Comparison of ENCODE assay signal across 8 cellular contexts in the genomic region with DNA sequence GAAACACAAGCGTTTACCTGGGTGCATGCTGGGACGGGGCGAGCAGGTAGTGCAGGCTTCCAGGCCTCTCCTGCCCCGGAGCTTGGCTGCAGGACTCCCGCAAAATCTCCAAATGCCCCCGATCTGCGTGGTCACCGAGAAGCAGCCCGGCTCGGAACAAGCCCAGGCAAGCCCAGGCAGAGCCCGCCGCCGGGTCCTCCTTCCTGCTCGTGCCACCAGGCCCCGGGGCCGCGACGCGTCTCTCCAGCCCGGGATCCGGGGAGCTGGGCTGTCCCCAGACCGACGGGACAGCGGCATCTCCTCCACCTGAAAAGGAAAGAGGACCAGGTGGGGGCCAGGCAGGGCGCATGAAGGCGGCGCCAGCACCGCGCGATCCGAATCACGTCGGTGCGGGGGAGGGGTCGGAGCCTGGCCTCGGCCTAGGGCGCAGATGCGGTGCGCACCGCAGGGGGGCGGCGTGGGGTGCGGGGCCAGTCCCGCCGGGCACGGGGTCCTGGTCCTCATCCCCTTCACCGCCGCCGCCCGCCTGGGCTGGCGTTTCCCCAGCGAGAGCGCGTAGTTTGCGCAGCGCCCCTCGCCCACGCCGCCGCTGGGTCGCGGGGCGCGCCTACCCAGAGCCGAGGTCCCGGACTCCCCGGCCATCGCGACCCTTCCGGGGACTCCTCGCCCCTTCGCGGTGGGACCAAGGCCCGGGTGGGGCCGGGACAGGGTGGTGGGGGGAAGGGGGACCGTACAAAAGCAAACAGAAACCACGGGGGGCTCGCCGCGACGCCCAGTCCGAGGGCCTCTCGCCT.
DNase-seq lines count a peak whose midpoint lies in the region; ATAC-seq and TF ChIP-seq lines count a peak whose summit lies in the region.

No MANE protein-coding gene starts in this region.

- DNase-seq in ACHN (peak; percentile 52), MM.1S (peak; percentile 48), cardiac fibroblast (ENCODE audit: low read depth in 2 of 2) (peak; percentile 54 to 64), left kidney (ENCODE audit: low read depth, low spot score) (peak; percentile 63)

- H4K20me1 ChIP-seq in MM.1S (ENCODE audit: insufficient read depth, low read length), result no peaks in the 10 kb centered on the region

- H3K79me2 ChIP-seq in MM.1S (ENCODE audit: low read length), result peaks cover 11% of the 10 kb centered on the region; the same call in 1 of the 2 replicates

- H3K4me2 ChIP-seq in MM.1S (ENCODE audit: low read depth, low read length), result peak overlapping the region; percentile 80

- H3K27me3 ChIP-seq in MM.1S (replicated peaks; ENCODE audit: insufficient read depth, low read length) (no peaks in the 10 kb centered on the region), subcutaneous abdominal adipose tissue (ENCODE audit: control insufficient read depth in 5 of 5, insufficient read depth in 4 of 5, low read length in 5 of 5) (peaks cover 0 to 6% (median 2%) of the 10 kb centered on the region in 5 donors)

- TF ChIP-seq CTCF in MM.1S (IDR thresholded peaks at IDR 0.05; ENCODE audit: low read length) (peak; percentile 16; the same call in 1 of the 2 replicates), cardiac fibroblast (IDR thresholded peaks at IDR 0.05; ENCODE audit: low read depth, low read length) (no peak)

- H3K4me3 ChIP-seq in MM.1S (ENCODE audit: low read length) (peak overlapping the region; percentile 66), cardiac fibroblast (replicated peaks in 1 of 2; ENCODE audit: low read depth in 2 of 2, low read length in 2 of 2) (peak overlapping the region; percentile 80 to 91), subcutaneous abdominal adipose tissue (ENCODE audit: low read depth in 1 of 5, low read length in 5 of 5) (peak overlapping the region; percentile 75 to 83 (median 79))

- H3K27ac ChIP-seq in MM.1S (ENCODE audit: low read length), result peak overlapping the region; percentile 6; the same call in 1 of the 2 replicates
- peak overlapping the region; percentile 24 for H3K27ac ChIP-seq in subcutaneous abdominal adipose tissue (ENCODE audit: low read depth, low read length)

- H3F3A ChIP-seq in MM.1S (ENCODE audit: insufficient read depth, low read length), result no peaks in the 10 kb centered on the region

- H3K9me3 ChIP-seq in MM.1S (replicated peaks; ENCODE audit: insufficient read depth, low read length) (no peaks in the 10 kb centered on the region), subcutaneous abdominal adipose tissue (ENCODE audit: control insufficient read depth in 5 of 5, low read length in 5 of 5) (no peaks in the 10 kb centered on the region)

- no peaks in the 10 kb centered on the region for H3K36me3 ChIP-seq in MM.1S (replicated peaks; ENCODE audit: insufficient read depth, low read length)
- no peaks in the 10 kb centered on the region for H3K36me3 ChIP-seq in subcutaneous abdominal adipose tissue (ENCODE audit: control insufficient read depth in 5 of 5, insufficient read depth in 5 of 5, low read length in 5 of 5)

- ATAC-seq in GM18498 (IDR thresholded peaks at IDR 0.05; ENCODE audit: unreplicated experiment) (peak; percentile 53), HG03039 (IDR thresholded peaks at IDR 0.05; ENCODE audit: unreplicated experiment) (no peak), GM18519 (IDR thresholded peaks at IDR 0.05; ENCODE audit: low FRiP score, unreplicated experiment) (no peak)

- in situ Hi-C loops in ACHN (cut with HindIII; ENCODE audit: low pct_ligation_motif_present, low pct_unique_long_range_greater_than_20kb, low sequenced_read_pairs), result no loop called here

- H2AFZ ChIP-seq in MM.1S (ENCODE audit: low read length), result peak overlapping the region; percentile 82

- peak overlapping the region; percentile 49 for H3K9ac ChIP-seq in MM.1S (ENCODE audit: low read length)
- H3K9ac ChIP-seq in subcutaneous abdominal adipose tissue (ENCODE audit: low read length in 5 of 5), result peak overlapping the region in 4 of 5 donors; percentile 41 to 69 (median 57)

- H3K4me1 ChIP-seq in MM.1S (ENCODE audit: low read length) (no peaks in the 10 kb centered on the region), subcutaneous abdominal adipose tissue (ENCODE audit: control insufficient read depth in 5 of 5, insufficient read depth in 5 of 5, low read length in 5 of 5) (peaks cover 4 to 45% (median 39%) of the 10 kb centered on the region in 5 donors)

- no peaks in the 10 kb centered on the region for H3K9me2 ChIP-seq in MM.1S (replicated peaks; ENCODE audit: insufficient read depth, low read length)
